2 cellular contexts compared by ENCODE assay signal in the genomic region with DNA sequence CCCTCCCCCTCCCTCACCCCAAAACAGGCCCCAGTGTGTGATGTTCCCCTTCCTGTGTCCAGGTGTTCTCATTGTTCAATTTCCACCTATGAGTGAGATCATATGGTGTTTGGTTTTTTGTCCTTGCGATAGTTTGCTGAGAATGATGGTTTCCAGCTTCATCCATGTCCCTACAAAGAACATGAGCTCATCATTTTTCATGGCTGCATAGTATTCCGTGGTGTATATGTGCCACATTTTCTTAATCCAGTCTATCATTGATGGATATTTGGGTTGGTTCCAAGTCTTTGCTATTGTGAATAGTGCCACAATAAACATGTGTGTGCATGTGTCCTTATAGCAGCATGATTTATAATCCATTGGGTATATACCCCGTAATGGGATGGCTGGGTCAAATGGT.
DNase-seq lines count a peak whose midpoint lies in the region; ATAC-seq, FAIRE-seq and TF ChIP-seq lines count a peak whose summit lies in the region.
"Not testable (repeated sequence)": the region's sequence is repeated elsewhere in the genome, so short reads cannot be mapped to it uniquely, and the experiment has no call there.

No MANE protein-coding gene starts in this region.

- H3K4me2 ChIP-seq in K562 (ENCODE audit: insufficient read depth, low read length): not testable (repeated sequence)

- not testable (repeated sequence) for H2AFZ ChIP-seq in K562 (ENCODE audit: low read depth, low read length)

- not testable (repeated sequence) for H3K79me2 ChIP-seq in K562 (ENCODE audit: control insufficient read depth, insufficient read depth, low read length)

- H3K27ac ChIP-seq in HEK293 (ENCODE audit: extremely low read depth, low read depth, low read length); K562 (ENCODE audit: extremely low read depth, low read depth, low read length): not testable (repeated sequence)

- H3K4me3 ChIP-seq in HEK293 (ENCODE audit: low read depth, low read length); K562: not testable (repeated sequence)

- CTCF ChIA-PET in HEK293 (lab: Yijun Ruan, JAX); K562 (lab: Yijun Ruan, JAX; ENCODE audit: low intra/inter-chr PET ratio): not testable (repeated sequence)

- not testable (repeated sequence) for H4K20me1 ChIP-seq in K562 (replicated peaks; ENCODE audit: control insufficient read depth, insufficient read depth, low read length)

- BruUV-seq in K562 (replicated peaks; lab: Mats Ljungman, UMichigan): not testable (repeated sequence)

- TF ChIP-seq CTCF in HEK293 (tag by site-specific recombination; IDR thresholded peaks at IDR 0.05); K562 (IDR thresholded peaks at IDR 0.05 in 2 of 3, conservative IDR thresholded peaks at IDR 0.05 in 1 of 3; ENCODE audit: insufficient read depth in 2 of 3, low read depth in 1 of 3, low read length in 3 of 3): not testable (repeated sequence)

- not testable (repeated sequence) for H3K27me3 ChIP-seq in K562 (ENCODE audit: control insufficient read depth in 2 of 2, insufficient read depth in 2 of 2, low read length in 2 of 2)

- not testable (repeated sequence) for H3K36me3 ChIP-seq in HEK293 (ENCODE audit: control insufficient read depth in 2 of 2, insufficient read depth in 1 of 2, low read length in 2 of 2); K562 (ENCODE audit: control insufficient read depth, insufficient read depth, low read length)

- DNase-seq in K562 (ENCODE audit: extremely low read depth in 1 of 4, low spot score in 3 of 4): not testable (repeated sequence)

- not testable (repeated sequence) for TF ChIP-seq EP300 in K562 (IDR thresholded peaks at IDR 0.05; ENCODE audit: low read length)

- intact Hi-C loops in K562 (cut with micrococcal nuclease): not testable (repeated sequence)

- H3K9me1 ChIP-seq in K562 (ENCODE audit: control insufficient read depth, insufficient read depth, low read length): not testable (repeated sequence)

- not testable (repeated sequence) for FAIRE-seq in K562 (lab: Jason Lieb, UNC)

- not testable (repeated sequence) for H3K9me3 ChIP-seq in HEK293 (ENCODE audit: control insufficient read depth, insufficient read depth, low read depth, low read length); K562 (replicated peaks; ENCODE audit: control insufficient read depth, insufficient read depth, low read depth, low read length)

- 0% methylated on average over 1 of the region's 3 CpGs for WGBS in K562 (ENCODE audit: insufficient coverage, low coverage, missing lambda C conversion rate)

- not testable (repeated sequence) for TF ChIP-seq RAD21 in K562 (CRISPR knock-in tag; conservative IDR thresholded peaks at IDR 0.05 in 1 of 2, IDR thresholded peaks at IDR 0.05 in 1 of 2)

- TF ChIP-seq POLR2A in K562 (conservative IDR thresholded peaks at IDR 0.05): not testable (repeated sequence)

- H3K4me1 ChIP-seq in HEK293 (ENCODE audit: control insufficient read depth, insufficient read depth, low read length); K562 (replicated peaks in 1 of 2; ENCODE audit: control insufficient read depth in 2 of 2, insufficient read depth in 2 of 2, low read length in 2 of 2): not testable (repeated sequence)

- ATAC-seq in K562: not testable (repeated sequence)

- not testable (repeated sequence) for H3K9ac ChIP-seq in K562 (ENCODE audit: insufficient read depth in 1 of 2, low read depth in 2 of 2, low read length in 2 of 2)

- POLR2A ChIA-PET in HEK293 (lab: Yijun Ruan, JAX); K562 (lab: Yijun Ruan, JAX): not testable (repeated sequence)

- in situ Hi-C loops in K562 (cut with MboI): not testable (repeated sequence)

TF ChIP-seq in HEK293, 187 proteins besides CTCF, POLR2A, EP300 and RAD21:
- peak; percentile 76 for TF ChIP-seq ZNF146 (tag by site-specific recombination; IDR thresholded peaks at IDR 0.05)

TF ChIP-seq in K562, 482 proteins besides CTCF, POLR2A, EP300 and RAD21:
- peak; percentile 16 for TF ChIP-seq RBM25 (IDR thresholded peaks at IDR 0.05; ENCODE audit: low read depth, low read length, severe bottlenecking)
- TF ChIP-seq ZNF146 (CRISPR knock-in tag; IDR thresholded peaks at IDR 0.05; ENCODE audit: unreplicated experiment): peak; percentile 66
TF ChIP-seq in K562: peak in this region for 2; not testable (repeated sequence) for 480.
